ENCODE assay signal across 11 cellular contexts in the genomic region with DNA sequence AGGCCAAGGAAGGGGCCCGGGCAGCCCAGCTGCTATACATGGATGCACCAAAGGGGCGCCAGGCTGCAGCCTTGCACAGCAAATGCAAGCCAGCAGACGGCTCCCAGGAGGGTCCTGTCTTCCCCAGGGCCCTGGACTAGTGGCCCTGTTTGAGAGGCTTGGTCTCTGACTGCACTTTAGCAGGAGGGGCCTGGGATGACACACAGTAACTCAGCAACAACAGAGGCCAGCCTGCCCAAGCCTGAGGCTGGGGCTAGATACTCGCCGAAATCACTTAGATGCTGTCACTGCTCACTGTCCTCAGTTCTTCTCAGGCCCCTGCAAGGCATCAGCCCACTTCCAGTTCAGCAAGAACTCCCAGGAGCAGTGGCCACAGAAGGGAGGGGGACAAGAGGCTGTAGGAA.
DNase-seq lines count a peak whose midpoint lies in the region; ATAC-seq and TF ChIP-seq lines count a peak whose summit lies in the region.
"Had no signal": no experiment of that assay in that cellular context is flagged by ENCODE, and none has a peak within 500 bp of the region (broad histone marks: within the 10 kb centered on the region; RNA-seq: fewer than 3 reads in every experiment).

No MANE protein-coding gene starts in this region.

- no peak for ATAC-seq in GM18861 (IDR thresholded peaks at IDR 0.05; ENCODE audit: unreplicated experiment)

- H3K27ac ChIP-seq in endodermal cell (ENCODE audit: low read depth, low read length) (peak overlapping the region; percentile 45), osteoblast (ENCODE audit: low read depth, low read length) (peak overlapping the region; percentile 88)

- H4K20me1 ChIP-seq in osteoblast (ENCODE audit: insufficient read depth, low read length) = no peaks in the 10 kb centered on the region

- DNase-seq in DMS53 treated with DMSO at 0.1 percent for 48 hours (lab: John Stamatoyannopoulos, UW; ENCODE audit: unreplicated experiment) (peak; percentile 29), NCI-H69 (lab: John Stamatoyannopoulos, UW) (peak; percentile 80), endodermal cell (peak; percentile 86), osteoblast (ENCODE audit: insufficient read length, low spot score, missing footprints) (peak; percentile 88), NCI-H2171 treated with DMSO at 0.1 percent for 48 hours (lab: John Stamatoyannopoulos, UW) (no peak), medulla oblongata (ENCODE audit: extremely low spot score) (no peak), SIG-M5 treated with dmso at 0.1 percent for 504 hours (lab: John Stamatoyannopoulos, UW; ENCODE audit: unreplicated experiment) (no peak)
- DNase-seq: activated naive CD8-positive, alpha-beta T cell treated with anti-CD3 and anti-CD28 coated beads, Interleukin-2, amount 10 ng/mL, durations not matched to agents 7 days and 5 days; SIG-M5 had no signal

- H3K4me2 ChIP-seq in osteoblast (ENCODE audit: insufficient read depth, low read length) = no peak overlapping the region

- H3K27ac Mint-ChIP-seq in endodermal cell = no peak overlapping the region
- H3K27ac Mint-ChIP-seq: activated naive CD8-positive, alpha-beta T cell treated with anti-CD3 and anti-CD28 coated beads, Interleukin-2, amount 10 ng/mL, durations not matched to agents 7 days and 5 days had no signal

- no peaks in the 10 kb centered on the region for H3K27me3 Mint-ChIP-seq in endodermal cell (ENCODE audit: insufficient read depth)
- H3K27me3 Mint-ChIP-seq: activated naive CD8-positive, alpha-beta T cell treated with anti-CD3 and anti-CD28 coated beads, Interleukin-2, amount 10 ng/mL, durations not matched to agents 7 days and 5 days had no signal

- H2AFZ ChIP-seq in osteoblast (ENCODE audit: low read length) = no peak overlapping the region

- H3K4me3 Mint-ChIP-seq in endodermal cell = no peak overlapping the region
- H3K4me3 Mint-ChIP-seq: activated naive CD8-positive, alpha-beta T cell treated with anti-CD3 and anti-CD28 coated beads, Interleukin-2, amount 10 ng/mL, durations not matched to agents 7 days and 5 days had no signal

- H3K9ac ChIP-seq in endodermal cell (ENCODE audit: extremely low read depth, low read length, poor library complexity, severe bottlenecking) = no peak overlapping the region

- H3K4me3 ChIP-seq in endodermal cell (ENCODE audit: low read length) (no peak overlapping the region), osteoblast (ENCODE audit: insufficient read depth, low read length) (no peak overlapping the region)
- H3K4me3 ChIP-seq: mucosa of descending colon had no signal

- H3K9me3 ChIP-seq in endodermal cell (ENCODE audit: control insufficient read depth, low read length) (no peaks in the 10 kb centered on the region), osteoblast (ENCODE audit: low read depth, low read length) (no peaks in the 10 kb centered on the region)
- H3K9me3 ChIP-seq: mucosa of descending colon had no signal

- peaks cover 19% of the 10 kb centered on the region for H3K4me1 Mint-ChIP-seq in endodermal cell
- H3K4me1 Mint-ChIP-seq: activated naive CD8-positive, alpha-beta T cell treated with anti-CD3 and anti-CD28 coated beads, Interleukin-2, amount 10 ng/mL, durations not matched to agents 7 days and 5 days had no signal

- peaks cover 43% of the 10 kb centered on the region for H3K79me2 ChIP-seq in osteoblast (ENCODE audit: insufficient read depth, low read length)

- H3K36me3 ChIP-seq in endodermal cell (ENCODE audit: control insufficient read depth, insufficient read depth, low read length) (peaks cover 41% of the 10 kb centered on the region), osteoblast (ENCODE audit: insufficient read depth, low read length) (peaks cover 95% of the 10 kb centered on the region)

- TF ChIP-seq CTCF in endodermal cell (conservative IDR thresholded peaks at IDR 0.05) = peak; percentile 66
- TF ChIP-seq CTCF in osteoblast (IDR thresholded peaks at IDR 0.05; ENCODE audit: extremely low read depth, low read depth, low read length) = peak; percentile 10

- peaks cover 10% of the 10 kb centered on the region for H3K4me1 ChIP-seq in endodermal cell (ENCODE audit: control insufficient read depth, insufficient read depth, low read length)
- H3K4me1 ChIP-seq in osteoblast (ENCODE audit: insufficient read depth, low read length) = peaks cover 58% of the 10 kb centered on the region

- no peaks in the 10 kb centered on the region for H3K9me3 Mint-ChIP-seq in endodermal cell
- H3K9me3 Mint-ChIP-seq: activated naive CD8-positive, alpha-beta T cell treated with anti-CD3 and anti-CD28 coated beads, Interleukin-2, amount 10 ng/mL, durations not matched to agents 7 days and 5 days had no signal

- H3K36me3 Mint-ChIP-seq in endodermal cell (ENCODE audit: low read depth) = peaks cover 28% of the 10 kb centered on the region
- H3K36me3 Mint-ChIP-seq: activated naive CD8-positive, alpha-beta T cell treated with anti-CD3 and anti-CD28 coated beads, Interleukin-2, amount 10 ng/mL, durations not matched to agents 7 days and 5 days had no signal

- H3K27me3 ChIP-seq in endodermal cell (ENCODE audit: control insufficient read depth, insufficient read depth, low read length, poor library complexity, severe bottlenecking) (no peaks in the 10 kb centered on the region), osteoblast (ENCODE audit: insufficient read depth, low read length) (no peaks in the 10 kb centered on the region)

- 83 to 84% methylated on average over 3 to 5 of the region's 5 CpGs for WGBS in endodermal cell (ENCODE audit: insufficient coverage in 1 of 2, insufficient read length in 1 of 2), 2 experiments

Comparison
In these comparisons a context has a peak if more than half of its experiments do, and no peak if none do; other contexts are left out.
1. DNase-seq: peak in DMS53 treated with DMSO at 0.1 percent for 48 hours (single experiment), NCI-H69 (single experiment), endodermal cell (single experiment) and osteoblast (single experiment); none in NCI-H2171 treated with DMSO at 0.1 percent for 48 hours (single experiment), medulla oblongata (single experiment) and SIG-M5 treated with dmso at 0.1 percent for 504 hours (single experiment).